8 cellular contexts compared by ENCODE assay signal in genomic region chr17:42537156-42537805, GRCh38. TPM values are rescaled to one million over a fixed set of nuclear protein-coding genes. Genes with fewer than 3 reads are reported as not detected.
DNase-seq lines count a peak whose midpoint lies in the region; ATAC-seq and TF ChIP-seq lines count a peak whose summit lies in the region.

No MANE protein-coding gene starts in this region.

- DNase-seq in Right ventricle myocardium inferior (ENCODE audit: missing footprints) (no peak), cardiac septum (ENCODE audit: low spot score) (no peak), mucosa of descending colon (peak in 2 of 3 donors; percentile 58 to 63), aorta (no peak)
- no peak for DNase-seq in stimulated activated CD4-positive, alpha-beta T cell treated with anti-CD3 and anti-CD28 coated beads, Interleukin-12 subunit alpha, Interleukin-12 subunit beta, amount 100 ng/mL, for 4 hours

- no peaks in the 10 kb centered on the region for H3K36me3 ChIP-seq in mucosa of descending colon (ENCODE audit: low read depth)
- H3K36me3 ChIP-seq in aorta (ENCODE audit: control insufficient read depth in 1 of 2, insufficient read depth in 2 of 2, low read length in 1 of 2) = peaks cover 0 to 4% of the 10 kb centered on the region in 2 donors

- intact Hi-C loops in Right ventricle myocardium inferior (cut with DNase I) = no loop called here
- intact Hi-C loops in cardiac septum (cut with DNase I) = loop anchor here (10.0 kb wide), 1 partner anchor 512 kb away; the partner anchor contains the start of gene NKIRAS2
- intact Hi-C loops in mucosa of descending colon (cut with DNase I, micrococcal nuclease) = no loop called here
- intact Hi-C loops in aorta (cut with DNase I) = no loop called here

- TF ChIP-seq CTCF in mucosa of descending colon (IDR thresholded peaks at IDR 0.05) = no peak

- ATAC-seq in Right ventricle myocardium inferior (peak; percentile 0), mucosa of descending colon (no peak), aorta (ENCODE audit: low FRiP score) (peak; percentile 1), HG03520 (IDR thresholded peaks at IDR 0.05; ENCODE audit: unreplicated experiment) (no peak), HG02840 (IDR thresholded peaks at IDR 0.05; ENCODE audit: low FRiP score, unreplicated experiment) (no peak)

- H3K4me3 ChIP-seq in mucosa of descending colon (no peak overlapping the region), aorta (ENCODE audit: low read length in 2 of 2) (peak overlapping the region in 1 of 2 donors; percentile 2)

- 84% methylated on average over 30 to 31 of the region's 31 CpGs for WGBS in aorta, 2 donors

- H3K9me3 ChIP-seq in mucosa of descending colon = no peaks in the 10 kb centered on the region
- no peaks in the 10 kb centered on the region for H3K9me3 ChIP-seq in aorta (ENCODE audit: control insufficient read depth, low read length)

- H3K27ac ChIP-seq in cingulate gyrus (ENCODE audit: low read depth, low read length) = peak overlapping the region; percentile 94
- peak overlapping the region in 1 of 2 donors; percentile 55 for H3K27ac ChIP-seq in aorta (ENCODE audit: low read depth in 1 of 2, low read length in 2 of 2)

- H3K27me3 ChIP-seq in aorta (ENCODE audit: control insufficient read depth in 1 of 2, insufficient read depth in 2 of 2, low read length in 1 of 2) = no peaks in the 10 kb centered on the region

- H3K4me1 ChIP-seq in mucosa of descending colon (ENCODE audit: low read depth) (peaks cover 27% of the 10 kb centered on the region), aorta (ENCODE audit: control insufficient read depth in 1 of 2, insufficient read depth in 2 of 2, low read length in 2 of 2) (no peaks in the 10 kb centered on the region)

RNA-seq across cellular contexts. Expression of gene NAGLU, which starts 1.2 kb away (rescaled TPM):
- total RNA-seq in Right ventricle myocardium inferior (8.6 TPM), cardiac septum (12.1 TPM), mucosa of descending colon (10 to 100 TPM; 28.9 to 51.8 (median 35.6) TPM), aorta (10 to 100 TPM; 38.8 to 41.9 TPM)
- 10 to 100 TPM; 22.3 to 75.0 TPM for polyA plus RNA-seq in aorta

RNA-seq across cellular contexts. Expression of gene HSD17B1, which starts 15.4 kb away (rescaled TPM):
- total RNA-seq in Right ventricle myocardium inferior (1.4 TPM), cardiac septum (0.83 TPM), mucosa of descending colon (1 to 10 TPM; 1.5 to 2.5 (median 1.7) TPM), aorta (1 to 10 TPM in 1 of 2 donors, under 1 TPM in 1; 0.62 to 1.3 TPM)
- 1 to 10 TPM in 1 of 2 donors, under 1 TPM in 1; 0.50 to 7.6 TPM for polyA plus RNA-seq in aorta

RNA-seq across cellular contexts. Expression of gene COASY, which starts 24.7 kb away (rescaled TPM):
- total RNA-seq in Right ventricle myocardium inferior (45.6 TPM), cardiac septum (33.4 TPM), mucosa of descending colon (10 to 100 TPM; 74.5 to 98.7 (median 87.8) TPM), aorta (10 to 100 TPM; 34.0 to 43.2 TPM)
- 10 to 100 TPM; 23.0 to 89.5 TPM for polyA plus RNA-seq in aorta

RNA-seq across cellular contexts. Expression of gene MLX, which starts 29.6 kb away (rescaled TPM):
- total RNA-seq in Right ventricle myocardium inferior (65.9 TPM), cardiac septum (43.1 TPM), mucosa of descending colon (100 to 1,000 TPM in 2 of 3 donors, 10 to 100 TPM in 1; 69.6 to 110 (median 103) TPM), aorta (10 to 100 TPM; 31.9 to 34.2 TPM)
- polyA plus RNA-seq in aorta = 10 to 100 TPM; 33.8 to 38.6 TPM

RNA-seq across cellular contexts. Expression of gene PSMC3IP, which starts 40.2 kb away (rescaled TPM):
- total RNA-seq in Right ventricle myocardium inferior (3.4 TPM), cardiac septum (1.8 TPM), mucosa of descending colon (1 to 10 TPM; 1.9 to 6.4 (median 3.1) TPM), aorta (1 to 10 TPM; 3.9 to 5.2 TPM)
- polyA plus RNA-seq in aorta = 10 to 100 TPM in 1 of 2 donors, 1 to 10 TPM in 1; 3.8 to 14.4 TPM

Comparison
In these comparisons a context has a peak if more than half of its experiments do, and no peak if none do; other contexts are left out.
1. ATAC-seq: peak in Right ventricle myocardium inferior (single experiment) and aorta (single experiment); none in mucosa of descending colon (single experiment), HG03520 (single experiment) and HG02840 (single experiment).
2. DNase-seq: peak in mucosa of descending colon (2 of 3); none in Right ventricle myocardium inferior (single experiment), cardiac septum (single experiment), aorta (0 of 2) and stimulated activated CD4-positive, alpha-beta T cell treated with anti-CD3 and anti-CD28 coated beads, Interleukin-12 subunit alpha, Interleukin-12 subunit beta, amount 100 ng/mL, for 4 hours (single experiment).